Comparison of ENCODE assay signal across 8 cellular contexts in genomic region chr11:66068923-66069714, GRCh38. TPM values are rescaled to one million over a fixed set of nuclear protein-coding genes. Genes with fewer than 3 reads are reported as not detected.
A peak's percentile ranks its signal among the peaks of the same experiment; 100 is the strongest.
DNase-seq lines count a peak whose midpoint lies in the region; ATAC-seq, FAIRE-seq and TF ChIP-seq lines count a peak whose summit lies in the region.

No MANE protein-coding gene starts in this region.

- peak overlapping the region; percentile 90 for H3K4me2 ChIP-seq in GM12878 (ENCODE audit: control insufficient read depth, insufficient read depth)

- TF ChIP-seq RAD21 in GM12878 (IDR thresholded peaks at IDR 0.05; ENCODE audit: insufficient read depth, low read depth, low read length), result peak; percentile 22; the same call in 1 of the 2 replicates

- peak; percentile 25 to 45 (median 32); a peak in 5 of 6 replicates for TF ChIP-seq CTCF in GM12878 (IDR thresholded peaks at IDR 0.05 in 2 of 3, conservative IDR thresholded peaks at IDR 0.05 in 1 of 3; ENCODE audit: control insufficient read depth in 2 of 3, extremely low read depth in 1 of 3, insufficient read depth in 1 of 3, low read depth in 3 of 3, low read length in 3 of 3)

- H3K36me3 ChIP-seq in GM12878 (ENCODE audit: control insufficient read depth in 2 of 2, insufficient read depth in 2 of 2, low read length in 1 of 2), result peaks cover 16 to 39% of the 10 kb centered on the region in 2 experiments

- TF ChIP-seq EP300 in GM12878 (IDR thresholded peaks at IDR 0.05; ENCODE audit: borderline replicate concordance in 1 of 2, control insufficient read depth in 1 of 2, low read depth in 2 of 2, low read length in 2 of 2), result no peak

- 0 out of 2 replicates have a peak overlapping the region, but pooled peaks have one; percentile 28 for H2AFZ ChIP-seq in GM12878 (ENCODE audit: control insufficient read depth, low read depth, low read length)

- POLR2A ChIA-PET in GM12878 (lab: Charles Lee), result interaction anchor here (0.5 to 6.3 kb wide), 17 partner anchors 9 to 73 kb away, joined by 3 to 56 read pairs (median 4); partner anchors contain the start of genes BANF1 and SF3B2

- in situ Hi-C loops in G401 (cut with HindIII; ENCODE audit: low sequenced_read_pairs), result no loop called here
- in situ Hi-C loops in GM12878 (cut with MboI), result loop anchor here (5.0 kb wide), 1 partner anchor 63 kb away; no protein-coding TSS in a partner anchor

- peak; percentile 27 for FAIRE-seq in GM12878 (lab: Jason Lieb, UNC)

- no peak for TF ChIP-seq POLR2A in GM12878 (IDR thresholded peaks at IDR 0.05; ENCODE audit: low read depth, low read length)

- SMC1A ChIA-PET in GM12878 (lab: Charles Lee; ENCODE audit: uncharacterized antibody, unreplicated experiment), result interaction anchor here (0.7 to 17.7 kb wide), 17 partner anchors 9 to 179 kb away, joined by 3 to 265 read pairs (median 5); partner anchors contain the start of genes BANF1, EIF1AD and SF3B2

- peaks cover 4% of the 10 kb centered on the region; the same call in 2 of the 3 replicates for H3K9me3 ChIP-seq in GM12878 (replicated peaks; ENCODE audit: control insufficient read depth, insufficient read depth, low read length)

- H3K4me3 ChIP-seq in GM12878 (peak overlapping the region; percentile 59), skeletal muscle cell (ENCODE audit: low read depth, low read length) (peak overlapping the region; percentile 52)

- RAD21 ChIA-PET in GM12878 (lab: Charles Lee; ENCODE audit: unreplicated experiment), result interaction anchor here (0.9 to 7.3 kb wide), 11 partner anchors 12 to 209 kb away, joined by 3 to 81 read pairs (median 6); partner anchors contain the start of genes MUS81 and SF3B2

- H3K27ac ChIP-seq in GM12878 (ENCODE audit: control insufficient read depth, insufficient read depth), result peak overlapping the region; percentile 83

- peak; percentile 18 for ATAC-seq in HG02571 (IDR thresholded peaks at IDR 0.05; ENCODE audit: unreplicated experiment)
- peak; percentile 64 for ATAC-seq in GM12878
- ATAC-seq in GM19467 (IDR thresholded peaks at IDR 0.05; ENCODE audit: unreplicated experiment), result no peak

- peaks cover 41% of the 10 kb centered on the region for H3K79me2 ChIP-seq in GM12878 (ENCODE audit: control insufficient read depth, insufficient read depth, low read length)

- H3K9ac ChIP-seq in GM12878 (ENCODE audit: control insufficient read depth, insufficient read depth, low read length), result peak overlapping the region; percentile 70

- H4K20me1 ChIP-seq in GM12878 (ENCODE audit: control insufficient read depth, insufficient read depth), result no peaks in the 10 kb centered on the region

- BruUV-seq in GM12878 (replicated peaks; lab: Mats Ljungman, UMichigan), result TSS peak; percentile 88

- intact Hi-C loops in GM12878 (cut with micrococcal nuclease; ENCODE audit: unreplicated experiment), result loop anchor here (2.0 kb wide), 1 partner anchor 58 kb away; no protein-coding TSS in a partner anchor

- H3K4me1 ChIP-seq in GM12878 (ENCODE audit: control insufficient read depth, insufficient read depth, low read length), result peaks cover 23% of the 10 kb centered on the region

- DNase-seq in G401 (ENCODE audit: low spot score) (peak; percentile 38), RKO (ENCODE audit: low spot score) (peak; percentile 51), GM12878 (ENCODE audit: low read depth, low spot score) (no peak), hippocampal formation (lab: John Stamatoyannopoulos, UW) (peak; percentile 36 to 38), skeletal muscle cell (ENCODE audit: low read depth) (peak; percentile 17), NCI-H748 (lab: John Stamatoyannopoulos, UW; ENCODE audit: unreplicated experiment) (no peak)

- CTCF ChIA-PET in GM12878 (lab: Yijun Ruan, JAX), result interaction anchor here (0.6 to 20.0 kb wide), 27 partner anchors 9 to 270 kb away, joined by 3 to 195 read pairs (median 8); partner anchors contain the start of genes CCDC85B, SF3B2 and YIF1A

- 1% methylated on average over 14 of the region's 14 CpGs for WGBS in GM12878 (ENCODE audit: insufficient coverage, insufficient replicate concordance, low lambda C conversion rate, missing lambda C conversion rate)

- no peaks in the 10 kb centered on the region for H3K27me3 ChIP-seq in GM12878 (replicated peaks in 1 of 2; ENCODE audit: control insufficient read depth in 2 of 2, insufficient read depth in 2 of 2, low read length in 1 of 2)

RNA-seq across cellular contexts. Expression of gene PACS1, which starts 1.0 kb away (rescaled TPM):
- 10.5 and 23.2 TPM in 2 replicates for total RNA-seq in G401 (2014; rRNA removed; shearing (Covaris generic))
- 218 and 227 TPM in 2 replicates for total RNA-seq in GM12878 (2013; cell fraction: nucleolus; rRNA removed)
- total RNA-seq in GM12878 (2014; rRNA removed) (11.4 and 14.7 TPM in 2 replicates), GM12878 (2014; rRNA removed; fragmentation: Illumina TruSeq; extraction: Trizol) (13.9 and 15.0 TPM in 2 replicates), GM12878 (2021) (71.9 and 74.3 TPM in 2 replicates)
- polyA plus RNA-seq in GM12878 (2011; ENCODE audit: low read depth), result 39.8 TPM
- polyA plus RNA-seq in GM12878 (2011; rRNA removed) (22.3 and 27.2 TPM in 2 replicates), GM12878 (2014; fragmentation: Illumina TruSeq; extraction: Trizol) (24.8 and 40.1 TPM in 2 replicates), GM12878 (2014; fragmentation: Nextera tagmentation; extraction: Ambion mirVana) (1 to 10 TPM; 1.1 to 1.2 TPM), GM12878 (2014; rRNA removed) (30.3 and 35.6 TPM in 2 replicates), GM12878 (2016; fragmentation: Nextera tagmentation; extraction: Ambion mirVana) (10 to 100 TPM; 16.5 to 19.3 TPM)
- polyA plus RNA-seq in GM12878 (2011; cell fraction: cytosol; rRNA removed), result 22.9 and 29.1 TPM in 2 replicates
- 54.4 and 80.0 TPM in 2 replicates for polyA plus RNA-seq in GM12878 (2011; cell fraction: nucleus; rRNA removed)
- polyA plus RNA-seq in GM12878 (2012), result 74.3 and 85.8 TPM in 2 replicates
- 69.0 and 103 TPM in 2 replicates for polyA minus RNA-seq in GM12878 (2011; rRNA and poly(A)+ RNA removed)
- polyA minus RNA-seq in GM12878 (2011; cell fraction: cytosol; rRNA and poly(A)+ RNA removed), result 39.8 and 50.6 TPM in 2 replicates
- polyA minus RNA-seq in GM12878 (2011; cell fraction: nucleus; rRNA and poly(A)+ RNA removed), result 40.5 and 66.1 TPM in 2 replicates

RNA-seq across cellular contexts. Expression of gene SF3B2, which starts 17.0 kb away (rescaled TPM):
- 264 TPM in 2 replicates for total RNA-seq in G401 (2014; rRNA removed; shearing (Covaris generic))
- 164 and 227 TPM in 2 replicates for total RNA-seq in GM12878 (2013; cell fraction: nucleolus; rRNA removed)
- total RNA-seq in GM12878 (2014; rRNA removed), result 124 and 138 TPM in 2 replicates
- 144 and 150 TPM in 2 replicates for total RNA-seq in GM12878 (2014; rRNA removed; fragmentation: Illumina TruSeq; extraction: Trizol)
- total RNA-seq in GM12878 (2021), result 232 and 235 TPM in 2 replicates
- 102 TPM for polyA plus RNA-seq in GM12878 (2011; ENCODE audit: low read depth)
- 55.7 and 91.4 TPM in 2 replicates for polyA plus RNA-seq in GM12878 (2011; rRNA removed)
- 123 and 134 TPM in 2 replicates for polyA plus RNA-seq in GM12878 (2011; cell fraction: cytosol; rRNA removed)
- polyA plus RNA-seq in GM12878 (2011; cell fraction: nucleus; rRNA removed), result 123 and 176 TPM in 2 replicates
- polyA plus RNA-seq in GM12878 (2012), result 154 and 158 TPM in 2 replicates
- polyA plus RNA-seq in GM12878 (2014; fragmentation: Illumina TruSeq; extraction: Trizol), result 220 and 221 TPM in 2 replicates
- polyA plus RNA-seq in GM12878 (2014; fragmentation: Nextera tagmentation; extraction: Ambion mirVana), result 100 to 1,000 TPM in 1 of 2 experiments, 10 to 100 TPM in 1; 56.3 to 123 TPM
- 126 and 128 TPM in 2 replicates for polyA plus RNA-seq in GM12878 (2014; rRNA removed)
- polyA plus RNA-seq in GM12878 (2016; fragmentation: Nextera tagmentation; extraction: Ambion mirVana), result 100 to 1,000 TPM; 243 to 245 TPM
- 46.3 and 58.3 TPM in 2 replicates for polyA minus RNA-seq in GM12878 (2011; rRNA and poly(A)+ RNA removed)
- polyA minus RNA-seq in GM12878 (2011; cell fraction: cytosol; rRNA and poly(A)+ RNA removed), result 49.4 and 57.5 TPM in 2 replicates
- polyA minus RNA-seq in GM12878 (2011; cell fraction: nucleus; rRNA and poly(A)+ RNA removed), result 25.9 and 41.6 TPM in 2 replicates

RNA-seq across cellular contexts. Expression of gene GAL3ST3, which starts 20.2 kb away (rescaled TPM):
- total RNA-seq in G401 (2014; rRNA removed; shearing (Covaris generic)), result not detected in 2 replicates
- total RNA-seq in GM12878 (2013; cell fraction: nucleolus; rRNA removed), result not detected in 2 replicates
- total RNA-seq in GM12878 (2014; rRNA removed), result not detected in 2 replicates
- not detected in 2 replicates for total RNA-seq in GM12878 (2014; rRNA removed; fragmentation: Illumina TruSeq; extraction: Trizol)
- not detected in 2 replicates for total RNA-seq in GM12878 (2021)
- polyA plus RNA-seq in GM12878 (2011; ENCODE audit: low read depth), result not detected
- not detected in 2 replicates for polyA plus RNA-seq in GM12878 (2011; rRNA removed)
- polyA plus RNA-seq in GM12878 (2011; cell fraction: cytosol; rRNA removed), result not detected in 2 replicates
- 0.10 TPM in 1 of 2 replicates, not detected in the other for polyA plus RNA-seq in GM12878 (2011; cell fraction: nucleus; rRNA removed)
- not detected in 2 replicates for polyA plus RNA-seq in GM12878 (2012)
- not detected in 2 replicates for polyA plus RNA-seq in GM12878 (2014; fragmentation: Illumina TruSeq; extraction: Trizol)
- polyA plus RNA-seq in GM12878 (2014; fragmentation: Nextera tagmentation; extraction: Ambion mirVana), result not detected
- 0.06 and 0.15 TPM in 2 replicates for polyA plus RNA-seq in GM12878 (2014; rRNA removed)
- under 1 TPM in 1 of 2 experiments, not detected in 1; 0.12 TPM for polyA plus RNA-seq in GM12878 (2016; fragmentation: Nextera tagmentation; extraction: Ambion mirVana)
- not detected in 2 replicates for polyA minus RNA-seq in GM12878 (2011; rRNA and poly(A)+ RNA removed)
- polyA minus RNA-seq in GM12878 (2011; cell fraction: cytosol; rRNA and poly(A)+ RNA removed), result not detected in 2 replicates
- polyA minus RNA-seq in GM12878 (2011; cell fraction: nucleus; rRNA and poly(A)+ RNA removed), result not detected in 2 replicates

RNA-seq across cellular contexts. Expression of gene CATSPER1, which starts 42.8 kb away (rescaled TPM):
- total RNA-seq in G401 (2014; rRNA removed; shearing (Covaris generic)), result not detected in 2 replicates
- total RNA-seq in GM12878 (2013; cell fraction: nucleolus; rRNA removed), result not detected in 2 replicates
- total RNA-seq in GM12878 (2014; rRNA removed) (not detected in 2 replicates), GM12878 (2014; rRNA removed; fragmentation: Illumina TruSeq; extraction: Trizol) (not detected in 2 replicates), GM12878 (2021) (not detected in 2 replicates)
- polyA plus RNA-seq in GM12878 (2011; ENCODE audit: low read depth), result not detected
- polyA plus RNA-seq in GM12878 (2011; rRNA removed) (0.05 TPM in 1 of 2 replicates, not detected in the other), GM12878 (2014; fragmentation: Illumina TruSeq; extraction: Trizol) (not detected in 2 replicates), GM12878 (2014; fragmentation: Nextera tagmentation; extraction: Ambion mirVana) (under 1 TPM in 1 of 2 experiments, not detected in 1; 0.02 TPM), GM12878 (2014; rRNA removed) (not detected in 2 replicates), GM12878 (2016; fragmentation: Nextera tagmentation; extraction: Ambion mirVana) (not detected)
- polyA plus RNA-seq in GM12878 (2011; cell fraction: cytosol; rRNA removed), result 0.04 TPM in 1 of 2 replicates, not detected in the other
- not detected in 2 replicates for polyA plus RNA-seq in GM12878 (2011; cell fraction: nucleus; rRNA removed)
- polyA plus RNA-seq in GM12878 (2012), result not detected in 2 replicates
- polyA minus RNA-seq in GM12878 (2011; rRNA and poly(A)+ RNA removed), result 0.21 TPM in 1 of 2 replicates, not detected in the other
- not detected in 2 replicates for polyA minus RNA-seq in GM12878 (2011; cell fraction: cytosol; rRNA and poly(A)+ RNA removed)
- not detected in 2 replicates for polyA minus RNA-seq in GM12878 (2011; cell fraction: nucleus; rRNA and poly(A)+ RNA removed)

RNA-seq across cellular contexts. Expression of gene CST6, which starts 57.3 kb away (rescaled TPM):
- total RNA-seq in G401 (2014; rRNA removed; shearing (Covaris generic)), result not detected in 2 replicates
- not detected in 2 replicates for total RNA-seq in GM12878 (2013; cell fraction: nucleolus; rRNA removed)
- total RNA-seq in GM12878 (2014; rRNA removed), result not detected in 2 replicates
- not detected in 2 replicates for total RNA-seq in GM12878 (2014; rRNA removed; fragmentation: Illumina TruSeq; extraction: Trizol)
- not detected in 2 replicates for total RNA-seq in GM12878 (2021)
- not detected for polyA plus RNA-seq in GM12878 (2011; ENCODE audit: low read depth)
- not detected in 2 replicates for polyA plus RNA-seq in GM12878 (2011; rRNA removed)
- not detected in 2 replicates for polyA plus RNA-seq in GM12878 (2011; cell fraction: cytosol; rRNA removed)
- polyA plus RNA-seq in GM12878 (2011; cell fraction: nucleus; rRNA removed), result not detected in 2 replicates
- not detected in 2 replicates for polyA plus RNA-seq in GM12878 (2012)
- not detected in 2 replicates for polyA plus RNA-seq in GM12878 (2014; fragmentation: Illumina TruSeq; extraction: Trizol)
- polyA plus RNA-seq in GM12878 (2014; fragmentation: Nextera tagmentation; extraction: Ambion mirVana), result not detected
- polyA plus RNA-seq in GM12878 (2014; rRNA removed), result 0.19 TPM in 1 of 2 replicates, not detected in the other
- polyA plus RNA-seq in GM12878 (2016; fragmentation: Nextera tagmentation; extraction: Ambion mirVana), result not detected
- not detected in 2 replicates for polyA minus RNA-seq in GM12878 (2011; rRNA and poly(A)+ RNA removed)
- polyA minus RNA-seq in GM12878 (2011; cell fraction: cytosol; rRNA and poly(A)+ RNA removed), result not detected in 2 replicates
- polyA minus RNA-seq in GM12878 (2011; cell fraction: nucleus; rRNA and poly(A)+ RNA removed), result not detected in 2 replicates

Comparison
In these comparisons a context has a peak if more than half of its experiments do, and no peak if none do; other contexts are left out.
1. DNase-seq: peak in G401 (single experiment), RKO (single experiment), hippocampal formation (2 of 2) and skeletal muscle cell (single experiment); none in GM12878 (single experiment) and NCI-H748 (single experiment).